11 cellular contexts compared by ENCODE assay signal in the genomic region with DNA sequence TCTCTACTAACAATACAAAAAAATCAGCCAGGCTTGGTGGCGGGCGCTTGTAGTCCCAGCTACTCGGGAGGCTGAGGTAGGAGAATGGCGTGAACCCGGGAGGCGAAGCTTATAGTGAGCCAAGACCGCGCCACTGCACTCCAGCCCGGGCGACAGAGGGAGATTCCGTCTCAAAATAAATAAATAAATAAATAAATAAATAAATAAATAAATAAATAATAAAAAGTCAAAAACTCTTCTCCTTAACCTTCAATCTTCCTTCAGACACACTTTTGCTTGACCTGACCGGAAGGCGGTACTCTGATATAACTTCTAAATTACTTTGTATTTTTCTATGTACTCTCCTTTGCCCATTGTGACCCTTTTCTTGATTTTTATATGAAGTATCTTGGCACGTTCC.
"Had no signal": no experiment of that assay in that cellular context is flagged by ENCODE, and none has a peak within 500 bp of the region (broad histone marks: within the 10 kb centered on the region; RNA-seq: fewer than 3 reads in every experiment).

No MANE protein-coding gene starts in this region.

- H3K4me3 ChIP-seq: GM23248, GM23338, HAP-1 had no signal

- H3K36me3 ChIP-seq: HAP-1 had no signal

- ATAC-seq: GM23338, HCT116 had no signal

- DNase-seq: GM23248, GOT3, H7, H9, HCEC 1CT, HFFc6 had no signal

- H3K9me3 ChIP-seq: HAP-1 had no signal

- H3K27ac ChIP-seq: GM23248 had no signal

- H3K4me2 ChIP-seq: GM23338 had no signal

- FAIRE-seq: H1, H54 had no signal
